Comparison of ENCODE assay signal across 17 cellular contexts in genomic region chr22:29831958-29832357, GRCh38.
"Had no signal": no experiment of that assay in that cellular context is flagged by ENCODE, and none has a peak within 500 bp of the region (broad histone marks: within the 10 kb centered on the region; RNA-seq: fewer than 3 reads in every experiment).

No MANE protein-coding gene starts in this region.

- H3K9me3 Mint-ChIP-seq: activated CD4-positive, alpha-beta memory T cell treated with anti-CD3 and anti-CD28 coated beads for 36 hours; activated naive CD8-positive, alpha-beta T cell treated with anti-CD3 and anti-CD28 coated beads, Interleukin-2, amount 10 ng/mL, durations not matched to agents 7 days and 5 days; activated T-helper 1 cell treated with anti-CD3 and anti-CD28 coated beads, Interleukin-12 subunit alpha, Interleukin-12 subunit beta, Interleukin-2, Interleukin-4 antibody, amounts not matched to agents 30 ng/mL and 10 ng/mL and 1 ng/mL, durations not matched to agents 14 hours and 24 hours and 36 hours; naive thymus-derived CD8-positive, alpha-beta T cell; stimulated activated naive CD8-positive, alpha-beta T cell treated with anti-CD3 and anti-CD28 coated beads, Interleukin-15, Interleukin-2, amounts not matched to agents 100 ng/mL and 50 ng/mL, for 24 hours; WTC11 had no signal

- H3K27ac Mint-ChIP-seq: activated CD4-positive, alpha-beta memory T cell treated with anti-CD3 and anti-CD28 coated beads for 36 hours; activated naive CD8-positive, alpha-beta T cell treated with anti-CD3 and anti-CD28 coated beads, Interleukin-2, amount 10 ng/mL, durations not matched to agents 7 days and 5 days; activated T-helper 1 cell treated with anti-CD3 and anti-CD28 coated beads, Interleukin-12 subunit alpha, Interleukin-12 subunit beta, Interleukin-2, Interleukin-4 antibody, amounts not matched to agents 30 ng/mL and 10 ng/mL and 1 ng/mL, durations not matched to agents 14 hours and 24 hours and 36 hours; stimulated activated naive CD8-positive, alpha-beta T cell treated with anti-CD3 and anti-CD28 coated beads, Interleukin-15, Interleukin-2, amounts not matched to agents 100 ng/mL and 50 ng/mL, for 24 hours; WTC11 had no signal

- H3K27me3 Mint-ChIP-seq: activated CD4-positive, alpha-beta memory T cell treated with anti-CD3 and anti-CD28 coated beads for 36 hours; activated naive CD8-positive, alpha-beta T cell treated with anti-CD3 and anti-CD28 coated beads, Interleukin-2, amount 10 ng/mL, durations not matched to agents 7 days and 5 days; naive thymus-derived CD8-positive, alpha-beta T cell; stimulated activated naive CD8-positive, alpha-beta T cell treated with anti-CD3 and anti-CD28 coated beads, Interleukin-15, Interleukin-2, amounts not matched to agents 100 ng/mL and 50 ng/mL, for 24 hours had no signal

- H3K4me1 Mint-ChIP-seq: WTC11 had no signal

- H3K4me1 ChIP-seq: foreskin keratinocyte had no signal

- H3K4me3 Mint-ChIP-seq: activated CD4-positive, alpha-beta memory T cell treated with anti-CD3 and anti-CD28 coated beads for 36 hours; activated naive CD8-positive, alpha-beta T cell treated with anti-CD3 and anti-CD28 coated beads, Interleukin-2, amount 10 ng/mL, durations not matched to agents 7 days and 5 days; activated T-helper 1 cell treated with anti-CD3 and anti-CD28 coated beads, Interleukin-12 subunit alpha, Interleukin-12 subunit beta, Interleukin-2, Interleukin-4 antibody, amounts not matched to agents 30 ng/mL and 10 ng/mL and 1 ng/mL, durations not matched to agents 14 hours and 24 hours and 36 hours; naive thymus-derived CD8-positive, alpha-beta T cell; stimulated activated naive CD8-positive, alpha-beta T cell treated with anti-CD3 and anti-CD28 coated beads, Interleukin-15, Interleukin-2, amounts not matched to agents 100 ng/mL and 50 ng/mL, for 24 hours; WTC11 had no signal

- DNase-seq: activated CD4-positive, alpha-beta memory T cell treated with anti-CD3 and anti-CD28 coated beads for 36 hours; activated CD4-positive, alpha-beta T cell treated with anti-CD3 and anti-CD28 coated beads for 4 hours; activated naive CD4-positive, alpha-beta T cell; activated naive CD8-positive, alpha-beta T cell treated with anti-CD3 and anti-CD28 coated beads, Interleukin-2, amount 10 ng/mL, durations not matched to agents 7 days and 5 days; activated T-cell treated with anti-CD3 and anti-CD28 coated beads for 4 hours; body of pancreas; central memory CD4-positive, alpha-beta T cell; dorsolateral prefrontal cortex; foreskin keratinocyte; glutamatergic neuron; naive thymus-derived CD8-positive, alpha-beta T cell; pancreas; stimulated activated CD4-positive, alpha-beta T cell treated with anti-CD3 and anti-CD28 coated beads, Interleukin-2, amount 100 ng/mL, for 24 hours had no signal

- H3K9me3 ChIP-seq: body of pancreas, pancreas had no signal

- H3K27me3 ChIP-seq: body of pancreas, dorsolateral prefrontal cortex, foreskin keratinocyte, pancreas had no signal

- H3K27ac ChIP-seq: body of pancreas, dorsolateral prefrontal cortex, foreskin keratinocyte, pancreas had no signal

- ATAC-seq: body of pancreas; foreskin keratinocyte; left lobe of liver; naive thymus-derived CD8-positive, alpha-beta T cell; pancreas; WTC11 had no signal

- H3K4me3 ChIP-seq: body of pancreas, dorsolateral prefrontal cortex, pancreas had no signal
